In genomic region chr6:105485456-105485855, GRCh38 we compare ENCODE assay signal across 12 cellular contexts.
DNase-seq lines count a peak whose midpoint lies in the region; ATAC-seq and TF ChIP-seq lines count a peak whose summit lies in the region.
"Had no signal": no experiment of that assay in that cellular context is flagged by ENCODE, and none has a peak within 500 bp of the region (broad histone marks: within the 10 kb centered on the region; RNA-seq: fewer than 3 reads in every experiment).

No MANE protein-coding gene starts in this region.

- peaks cover 15% of the 10 kb centered on the region for H3K36me3 Mint-ChIP-seq in stimulated activated effector memory CD8-positive, alpha-beta T cell treated with anti-CD3 and anti-CD28 coated beads, Interleukin-12 subunit alpha, Interleukin-12 subunit beta, amount 100 ng/mL, for 72 hours
- H3K36me3 Mint-ChIP-seq: IgD-negative memory B cell; stimulated activated memory B cell treated with anti-CD40 and anti-IgM and Interleukin-4, amounts not matched to agents 10 μg/mL and 1 μg/mL and 100 μg/mL, for 72 hours had no signal

- no peaks in the 10 kb centered on the region for H3K9me3 ChIP-seq in heart right ventricle

- peak in 6 of 8 donors; percentile 28 to 69 (median 54) for ATAC-seq in heart right ventricle
- no peak for ATAC-seq in Right ventricle myocardium superior (ENCODE audit: poor library complexity)
- peak; percentile 59 for ATAC-seq in HG02852 (IDR thresholded peaks at IDR 0.05; ENCODE audit: unreplicated experiment)
- peak; percentile 38 for ATAC-seq in stimulated activated effector memory CD8-positive, alpha-beta T cell treated with anti-CD3 and anti-CD28 coated beads, Interleukin-12 subunit alpha, Interleukin-12 subunit beta, amount 100 ng/mL, for 72 hours
- no peak for ATAC-seq in esophagus mucosa
- ATAC-seq: stimulated activated memory B cell treated with anti-CD40 and anti-IgM and Interleukin-4, amounts not matched to agents 10 μg/mL and 1 μg/mL and 100 μg/mL, for 72 hours had no signal

- H3K4me3 Mint-ChIP-seq in stimulated activated effector memory CD8-positive, alpha-beta T cell treated with anti-CD3 and anti-CD28 coated beads, Interleukin-12 subunit alpha, Interleukin-12 subunit beta, amount 100 ng/mL, for 72 hours = peak overlapping the region; percentile 74
- H3K4me3 Mint-ChIP-seq: stimulated activated memory B cell treated with anti-CD40 and anti-IgM and Interleukin-4, amounts not matched to agents 10 μg/mL and 1 μg/mL and 100 μg/mL, for 72 hours had no signal

- WGBS in heart right ventricle, 2 donors = 54 to 58% methylated on average over 5 of the region's 5 CpGs

- DNase-seq in heart right ventricle = no peak
- no peak for DNase-seq in Right ventricle myocardium superior
- peak; percentile 94 for DNase-seq in NCI-H748 (lab: John Stamatoyannopoulos, UW; ENCODE audit: unreplicated experiment)
- DNase-seq in stimulated activated effector memory CD8-positive, alpha-beta T cell treated with anti-CD3 and anti-CD28 coated beads, Interleukin-12 subunit alpha, Interleukin-12 subunit beta, amount 100 ng/mL, for 72 hours (ENCODE audit: low spot score in 2 of 2) = no peak
- DNase-seq in glomerular visceral epithelial cell (ENCODE audit: extremely low spot score) = no peak
- no peak for DNase-seq in erythroblast (lab: John Stamatoyannopoulos, UW)
- DNase-seq: foreskin melanocyte had no signal

- intact Hi-C loops in heart right ventricle (cut with DNase I) = loop anchor here (2.0 to 10.0 kb wide), 14 partner anchors 112 to 819 kb away; partner anchors contain the start of gene PRDM1 (in 5 of the 10)
- intact Hi-C loops in Right ventricle myocardium superior (cut with DNase I) = loop anchor here (10.0 kb wide), 3 partner anchors 249 to 609 kb away; no protein-coding TSS in a partner anchor

- TF ChIP-seq CTCF in heart right ventricle (IDR thresholded peaks at IDR 0.05) = no peak

- peak overlapping the region; percentile 97 for H3K27ac Mint-ChIP-seq in stimulated activated effector memory CD8-positive, alpha-beta T cell treated with anti-CD3 and anti-CD28 coated beads, Interleukin-12 subunit alpha, Interleukin-12 subunit beta, amount 100 ng/mL, for 72 hours
- H3K27ac Mint-ChIP-seq: stimulated activated memory B cell treated with anti-CD40 and anti-IgM and Interleukin-4, amounts not matched to agents 10 μg/mL and 1 μg/mL and 100 μg/mL, for 72 hours had no signal

- H3K9me3 Mint-ChIP-seq in stimulated activated effector memory CD8-positive, alpha-beta T cell treated with anti-CD3 and anti-CD28 coated beads, Interleukin-12 subunit alpha, Interleukin-12 subunit beta, amount 100 ng/mL, for 72 hours = no peaks in the 10 kb centered on the region

- H3K4me3 ChIP-seq in heart right ventricle = peak overlapping the region in 2 of 10 donors; percentile 22 to 27

- no peaks in the 10 kb centered on the region for H3K36me3 ChIP-seq in heart right ventricle

- TF ChIP-seq POLR2A in erythroblast (IDR thresholded peaks at IDR 0.05; ENCODE audit: low read length) = no peak

- H3K4me1 ChIP-seq in heart right ventricle = peaks cover 0 to 56% (median 31%) of the 10 kb centered on the region in 9 donors

- no peaks in the 10 kb centered on the region for H3K27me3 ChIP-seq in heart right ventricle

- H3K4me1 Mint-ChIP-seq in stimulated activated effector memory CD8-positive, alpha-beta T cell treated with anti-CD3 and anti-CD28 coated beads, Interleukin-12 subunit alpha, Interleukin-12 subunit beta, amount 100 ng/mL, for 72 hours = peaks cover 80% of the 10 kb centered on the region

- no peak overlapping the region for H3K27ac ChIP-seq in heart right ventricle
- H3K27ac ChIP-seq: RWPE1 had no signal

Comparison
In these comparisons a context has a peak if more than half of its experiments do, and no peak if none do; other contexts are left out.
1. ATAC-seq: peak in heart right ventricle (6 of 8), HG02852 (single experiment) and stimulated activated effector memory CD8-positive, alpha-beta T cell treated with anti-CD3 and anti-CD28 coated beads, Interleukin-12 subunit alpha, Interleukin-12 subunit beta, amount 100 ng/mL, for 72 hours (single experiment); none in Right ventricle myocardium superior (single experiment) and esophagus mucosa (single experiment).